Comparison of ENCODE assay signal across 2 cellular contexts in genomic region chr19:38223617-38224013, GRCh38.
TF ChIP-seq lines count a peak whose summit lies in the region.

No MANE protein-coding gene starts in this region.

TF ChIP-seq in SK-N-SH, 30 proteins besides CTCF, POLR2A, EP300 and RAD21 (continued from another document):
- no peak for TF ChIP-seq ZBTB33 (IDR thresholded peaks at IDR 0.05; ENCODE audit: borderline replicate concordance, low read depth)
- no peak for TF ChIP-seq GATA2 (CRISPR knock-in tag; IDR thresholded peaks at IDR 0.05)
- TF ChIP-seq FOXJ3 (CRISPR knock-in tag; IDR thresholded peaks at IDR 0.05): no peak
- TF ChIP-seq CHD2 (IDR thresholded peaks at IDR 0.05; ENCODE audit: low read length, partially characterized antibody): no peak
- no peak for TF ChIP-seq NFIC (IDR thresholded peaks at IDR 0.05; ENCODE audit: borderline replicate concordance)
TF ChIP-seq in SK-N-SH: peak in this region for 0.

TF ChIP-seq in SK-N-SH treated with all-trans-retinoic acid at 6 μM for 48 hours, 23 proteins besides CTCF, POLR2A, EP300 and RAD21 (continued from another document):
- TF ChIP-seq CREB5 (CRISPR knock-in tag; IDR thresholded peaks at IDR 0.05; ENCODE audit: low read depth) (no peak), PPARA (CRISPR knock-in tag; IDR thresholded peaks at IDR 0.05; ENCODE audit: borderline replicate concordance) (no peak), ZFP3 (CRISPR knock-in tag; IDR thresholded peaks at IDR 0.05) (no peak), TCF4 (CRISPR knock-in tag; IDR thresholded peaks at IDR 0.05; ENCODE audit: borderline replicate concordance) (no peak), CSDC2 (CRISPR knock-in tag; IDR thresholded peaks at IDR 0.05) (no peak), ARNTL (CRISPR knock-in tag; IDR thresholded peaks at IDR 0.05; ENCODE audit: borderline replicate concordance, low read depth) (no peak)
